Comparison of ENCODE assay signal across 36 cellular contexts in the genomic region with DNA sequence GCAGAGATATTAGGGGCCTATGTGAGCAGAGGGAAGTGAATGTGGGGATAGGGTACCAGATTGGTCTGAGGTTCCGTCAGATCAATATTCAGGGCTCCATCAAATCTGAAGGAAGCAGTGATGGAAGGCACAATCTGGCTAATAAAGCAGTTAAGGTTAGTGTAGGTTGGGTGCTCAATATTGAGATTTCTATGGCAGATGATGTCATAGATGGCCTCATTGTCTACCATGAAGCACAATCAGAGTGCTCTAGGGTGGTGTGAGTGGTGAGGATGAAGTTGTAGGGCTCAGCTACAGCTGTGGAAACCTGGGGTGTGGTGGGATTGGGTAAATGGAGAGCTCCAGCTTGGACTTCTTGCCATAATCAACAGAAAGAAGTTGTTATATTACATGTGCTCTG. TPM values are rescaled to one million over a fixed set of nuclear protein-coding genes. Genes with fewer than 3 reads are reported as not detected.
"Had no signal": no experiment of that assay in that cellular context is flagged by ENCODE, and none has a peak within 500 bp of the region (broad histone marks: within the 10 kb centered on the region; RNA-seq: fewer than 3 reads in every experiment).

No MANE protein-coding gene starts in this region.

- H3K36me3 ChIP-seq: adrenal gland, ascending aorta, brain microvascular endothelial cell, breast epithelium, cardiac muscle cell had no signal

- DNase-seq: activated effector memory CD4-positive, alpha-beta T cell treated with anti-CD3 and anti-CD28 coated beads, Interleukin-2, amount 50 U/mL, for 16 hours; activated effector memory CD4-positive, alpha-beta T cell treated with Interleukin-2 at 50 U/mL for 16 hours; activated gamma-delta T cell; activated gamma-delta T cell treated with Interleukin-2 at 50 U/mL for 16 hours; activated naive CD4-positive, alpha-beta T cell; activated naive CD4-positive, alpha-beta T cell treated with anti-CD3 and anti-CD28 coated beads for 36 hours; activated naive CD4-positive, alpha-beta T cell treated with anti-CD3 and anti-CD28 coated beads, Interleukin-2, amount 10 ng/mL, durations not matched to agents 7 days and 5 days; activated naive CD4-positive, alpha-beta T cell treated with anti-CD3 and anti-CD28 coated beads, Interleukin-2, amount 50 U/mL, for 16 hours; activated naive CD4-positive, alpha-beta T cell treated with Interleukin-2 at 50 U/mL for 16 hours; activated naive CD8-positive, alpha-beta T cell treated with anti-CD3 and anti-CD28 coated beads for 36 hours; activated naive CD8-positive, alpha-beta T cell treated with anti-CD3 and anti-CD28 coated beads, Interleukin-2, amount 10 ng/mL, durations not matched to agents 7 days and 5 days; activated naive CD8-positive, alpha-beta T cell treated with anti-CD3 and anti-CD28 coated beads, Interleukin-2, amount 50 U/mL, for 24 hours; activated T-cell treated with anti-CD3 and anti-CD28 coated beads, Interleukin-2, amount 50 U/mL, for 1 hour; activated T-cell treated with anti-CD3 and anti-CD28 coated beads, Interleukin-2, amount 50 U/mL, for 24 hours; activated T-cell treated with anti-CD3 and anti-CD28 coated beads, Interleukin-2, amount 50 U/mL, for 4 hours; activated T-cell treated with anti-CD3 and anti-CD28 coated beads, Interleukin-2, amount 50 U/mL, for 48 hours; activated T-cell treated with anti-CD3 and anti-CD28 coated beads, Interleukin-2, amount 50 U/mL, for 72 hours; adrenal gland; amniotic stem cell; amygdala; anterior cingulate cortex; aorta; body of pancreas; brain microvascular endothelial cell; caudate nucleus; central memory CD4-positive, alpha-beta T cell; cerebellar nuclear complex had no signal

- H3K4me1 ChIP-seq: adrenal gland, ascending aorta, body of pancreas, breast epithelium had no signal

- H3K9me3 ChIP-seq: adrenal gland, body of pancreas had no signal

- ATAC-seq: activated naive CD4-positive, alpha-beta T cell treated with anti-CD3 and anti-CD28 coated beads, Interleukin-2, amount 50 U/mL, for 72 hours; activated naive CD8-positive, alpha-beta T cell treated with anti-CD3 and anti-CD28 coated beads, Interleukin-2, amount 50 U/mL, for 24 hours; activated T-cell treated with anti-CD3 and anti-CD28 coated beads, Interleukin-2, amount 50 U/mL, for 4 hours; activated T-cell treated with anti-CD3 and anti-CD28 coated beads, Interleukin-2, amount 50 U/mL, for 72 hours; activated T-helper 17 cell treated with anti-CD3 and anti-CD28 coated beads, Interleukin-2, amount 50 U/mL, for 72 hours; body of pancreas had no signal

- H3K27ac ChIP-seq: adrenal gland, ascending aorta, body of pancreas, brain microvascular endothelial cell, breast epithelium, cardiac muscle cell had no signal

- FAIRE-seq: astrocyte, bronchial epithelial cell had no signal

- H3K27me3 ChIP-seq: adrenal gland, ascending aorta, body of pancreas, brain microvascular endothelial cell, breast epithelium had no signal

- H3K4me3 ChIP-seq: adrenal gland, ascending aorta, body of pancreas, breast epithelium, cardiac muscle cell had no signal

RNA-seq across cellular contexts. Expression of a gene that starts 58.2 kb away (rescaled TPM):
- total RNA-seq: activated naive CD4-positive, alpha-beta T cell treated with anti-CD3 and anti-CD28 coated beads for 36 hours; activated naive CD4-positive, alpha-beta T cell treated with anti-CD3 and anti-CD28 coated beads, Interleukin-2, amount 50 U/mL, for 72 hours; activated naive CD8-positive, alpha-beta T cell treated with anti-CD3 and anti-CD28 coated beads for 36 hours; activated naive CD8-positive, alpha-beta T cell treated with anti-CD3 and anti-CD28 coated beads, Interleukin-2, amount 10 ng/mL, durations not matched to agents 7 days and 5 days; activated T-cell treated with anti-CD3 and anti-CD28 coated beads, Interleukin-2, amount 50 U/mL, for 72 hours; activated T-helper 1 cell treated with anti-CD3 and anti-CD28 coated beads, Interleukin-12 subunit alpha, Interleukin-12 subunit beta, Interleukin-2, Interleukin-4 antibody, amounts not matched to agents 30 ng/mL and 10 ng/mL and 1 ng/mL, durations not matched to agents 14 hours and 24 hours and 36 hours; activated T-helper 17 cell treated with anti-CD3 and anti-CD28 coated beads, Interleukin-2, amount 50 U/mL, for 72 hours; activated T-helper 2 cell treated with anti-CD3 and anti-CD28 coated beads, Interferon-gamma antibody, Interleukin-2, Interleukin-4, amounts not matched to agents 10 μg/mL and 5 μg/mL and 100 μg/mL, durations not matched to agents 14 hours and 24 hours and 36 hours had no signal
